8 cellular contexts compared by ENCODE assay signal in the genomic region with DNA sequence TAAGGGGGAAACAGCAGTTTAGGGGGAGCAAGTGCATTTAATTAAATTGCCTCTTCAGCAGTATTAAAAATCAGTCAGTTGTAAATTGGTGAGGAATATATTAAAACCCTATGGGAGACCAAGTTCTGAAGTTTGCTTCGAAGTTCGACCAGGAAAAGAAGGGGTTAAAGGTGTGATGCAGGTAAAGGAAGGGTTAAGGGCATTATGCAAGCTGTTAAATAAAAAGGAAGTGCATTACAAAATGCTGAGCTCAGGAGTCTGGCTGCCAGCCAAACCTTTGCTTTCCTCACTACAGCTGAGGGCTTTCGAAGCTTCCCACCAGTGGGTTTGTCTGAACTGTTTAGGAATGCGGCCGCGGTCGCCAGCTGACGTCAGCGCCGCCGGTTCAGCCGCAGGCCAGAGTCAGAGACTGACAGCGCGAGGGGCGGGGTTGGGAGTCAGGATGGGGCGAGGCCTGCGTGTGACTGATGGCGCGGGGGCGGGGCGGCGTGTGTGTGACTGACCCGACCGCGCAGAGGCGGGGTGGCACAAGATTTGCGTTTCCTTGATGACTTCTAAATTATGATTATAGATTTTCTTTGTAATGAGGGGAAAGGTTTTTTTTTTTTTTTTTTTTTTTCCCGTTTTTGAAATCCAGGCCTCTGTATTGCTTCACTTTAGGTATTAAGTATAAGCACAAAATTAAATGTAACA.
A peak's percentile ranks its signal among the peaks of the same experiment; 100 is the strongest.
DNase-seq lines count a peak whose midpoint lies in the region; ATAC-seq, FAIRE-seq and TF ChIP-seq lines count a peak whose summit lies in the region.

No MANE protein-coding gene starts in this region.

- no peaks in the 10 kb centered on the region for H3K36me3 ChIP-seq in right atrium auricular region
- H3K36me3 ChIP-seq in prostate gland = no peaks in the 10 kb centered on the region

- H3K27ac ChIP-seq in right atrium auricular region = peak overlapping the region in 1 of 2 donors; percentile 2
- H3K27ac ChIP-seq in prostate gland = peak overlapping the region in 1 of 2 donors; percentile 55

- no peak for TF ChIP-seq POLR2A in prostate gland (IDR thresholded peaks at IDR 0.05)

- TF ChIP-seq CTCF in astrocyte of the cerebellum (IDR thresholded peaks at IDR 0.05; ENCODE audit: low read depth, low read length, missing control alignments) (no peak), right atrium auricular region (IDR thresholded peaks at IDR 0.05) (no peak), prostate gland (IDR thresholded peaks at IDR 0.05) (peak in 2 of 4 experiments; percentile 2 to 9)

- H3K9me3 ChIP-seq in right atrium auricular region (no peaks in the 10 kb centered on the region), prostate gland (no peaks in the 10 kb centered on the region)

- H3K27me3 ChIP-seq in right atrium auricular region = no peaks in the 10 kb centered on the region
- no peaks in the 10 kb centered on the region for H3K27me3 ChIP-seq in prostate gland (replicated peaks; ENCODE audit: insufficient read depth)

- intact Hi-C loops in prostate gland (cut with DNase I) = loop anchor here (5.0 kb wide), 2 partner anchors 76 to 214 kb away; a partner anchor contains a TSS

- in situ Hi-C loops in astrocyte of the cerebellum (cut with HindIII; ENCODE audit: low sequenced_read_pairs) = no loop called here

- FAIRE-seq in urothelium cell line (lab: Jason Lieb, UNC) = peak; percentile 53

- DNase-seq in NCI-H2081 (lab: John Stamatoyannopoulos, UW) (peak; percentile 87 to 91), T-helper 9 cell (peak; percentile 98), astrocyte of the cerebellum (ENCODE audit: low read depth) (peak; percentile 100), right atrium auricular region (ENCODE audit: low spot score) (peak; percentile 100), prostate gland (ENCODE audit: low spot score) (peak; percentile 98), urothelium cell line (ENCODE audit: low spot score) (peak; percentile 98)

- H3K4me1 ChIP-seq in right atrium auricular region = peaks cover 0 to 23% of the 10 kb centered on the region in 2 donors
- H3K4me1 ChIP-seq in prostate gland (replicated peaks) = peaks cover 10% of the 10 kb centered on the region

- under 1% methylated on average over 28 of the region's 28 CpGs for WGBS in prostate gland

- ATAC-seq in GM18517 (IDR thresholded peaks at IDR 0.05; ENCODE audit: unreplicated experiment) (peak; percentile 92), HG03045 (IDR thresholded peaks at IDR 0.05; ENCODE audit: unreplicated experiment) (peak; percentile 100)

- H3K4me3 ChIP-seq in astrocyte of the cerebellum (ENCODE audit: low read depth, low read length) = peak overlapping the region; percentile 4
- peak overlapping the region in 1 of 2 donors; percentile 31 for H3K4me3 ChIP-seq in right atrium auricular region
- H3K4me3 ChIP-seq in prostate gland = peak overlapping the region; percentile 7 to 35
